13 cellular contexts compared by ENCODE assay signal in genomic region chr3:157311633-157312365, GRCh38.
DNase-seq lines count a peak whose midpoint lies in the region; ATAC-seq, FAIRE-seq and TF ChIP-seq lines count a peak whose summit lies in the region.
"Had no signal": no experiment of that assay in that cellular context is flagged by ENCODE, and none has a peak within 500 bp of the region (broad histone marks: within the 10 kb centered on the region; RNA-seq: fewer than 3 reads in every experiment).

No MANE protein-coding gene starts in this region.

- no peak overlapping the region for H3K9ac ChIP-seq in endothelial cell of umbilical vein (replicated peaks; ENCODE audit: extremely low read depth, insufficient read depth, low read length)

- H3K79me2 ChIP-seq in PC-9 (ENCODE audit: low read depth), result no peaks in the 10 kb centered on the region
- no peaks in the 10 kb centered on the region for H3K79me2 ChIP-seq in endothelial cell of umbilical vein (ENCODE audit: control insufficient read depth, insufficient read depth, low read length)

- H3K27me3 Mint-ChIP-seq in CD4-positive, alpha-beta memory T cell, result no peaks in the 10 kb centered on the region
- peaks cover 0 to 5% of the 10 kb centered on the region in 2 donors for H3K27me3 Mint-ChIP-seq in effector memory CD8-positive, alpha-beta T cell
- H3K27me3 Mint-ChIP-seq in activated CD4-positive, alpha-beta memory T cell treated with anti-CD3 and anti-CD28 coated beads for 36 hours, result no peaks in the 10 kb centered on the region

- BruUV-seq in PC-9 (replicated peaks; lab: Mats Ljungman, UMichigan) (no TSS peak), endothelial cell of umbilical vein (replicated peaks; lab: Mats Ljungman, UMichigan) (no TSS peak)

- no peak overlapping the region for H3K27ac Mint-ChIP-seq in CD4-positive, alpha-beta memory T cell
- no peak overlapping the region for H3K27ac Mint-ChIP-seq in effector memory CD8-positive, alpha-beta T cell
- H3K27ac Mint-ChIP-seq in activated CD4-positive, alpha-beta memory T cell treated with anti-CD3 and anti-CD28 coated beads for 36 hours, result no peak overlapping the region
- H3K27ac Mint-ChIP-seq: activated naive CD4-positive, alpha-beta T cell treated with anti-CD3 and anti-CD28 coated beads, Interleukin-2, amount 50 U/mL, for 72 hours had no signal

- H4K20me1 ChIP-seq in PC-9 (ENCODE audit: insufficient read depth) (no peaks in the 10 kb centered on the region), endothelial cell of umbilical vein (replicated peaks; ENCODE audit: control insufficient read depth, extremely low read depth, insufficient read depth, low read length) (no peaks in the 10 kb centered on the region)

- peak overlapping the region; percentile 31 for H3K27ac ChIP-seq in PC-9
- H3K27ac ChIP-seq in endothelial cell of umbilical vein (ENCODE audit: insufficient read depth, low read depth, low read length), result no peak overlapping the region
- H3K27ac ChIP-seq in CD4-positive, alpha-beta memory T cell (ENCODE audit: low read depth, low read length), result no peak overlapping the region

- H3K4me1 ChIP-seq in PC-9 (replicated peaks; ENCODE audit: insufficient read depth) (peaks cover 10% of the 10 kb centered on the region), endothelial cell of umbilical vein (ENCODE audit: control insufficient read depth, extremely low read depth, insufficient read depth, low read length) (no peaks in the 10 kb centered on the region)
- no peaks in the 10 kb centered on the region for H3K4me1 ChIP-seq in CD4-positive, alpha-beta memory T cell (ENCODE audit: insufficient read depth, low read length)
- H3K4me1 ChIP-seq: Caco-2 had no signal

- no peaks in the 10 kb centered on the region for H3F3A ChIP-seq in PC-9 (ENCODE audit: insufficient read depth, low read depth)

- H3K27me3 ChIP-seq in PC-9 (ENCODE audit: insufficient read depth, low read depth) (no peaks in the 10 kb centered on the region), endothelial cell of umbilical vein (ENCODE audit: control insufficient read depth in 2 of 2, insufficient read depth in 2 of 2, low read length in 2 of 2) (no peaks in the 10 kb centered on the region)
- no peaks in the 10 kb centered on the region for H3K27me3 ChIP-seq in CD4-positive, alpha-beta memory T cell (ENCODE audit: insufficient read depth, low read length)

- H3K4me3 Mint-ChIP-seq in CD4-positive, alpha-beta memory T cell, result no peak overlapping the region
- H3K4me3 Mint-ChIP-seq in effector memory CD8-positive, alpha-beta T cell, result no peak overlapping the region
- H3K4me3 Mint-ChIP-seq in activated CD4-positive, alpha-beta memory T cell treated with anti-CD3 and anti-CD28 coated beads for 36 hours, result no peak overlapping the region

- DNase-seq in ELR (ENCODE audit: low read depth) (peak; percentile 73), PC-9 (peak in 1 of 2 experiments; percentile 43), endothelial cell of umbilical vein (ENCODE audit: low read depth, low spot score) (peak; percentile 54), pulmonary artery endothelial cell (ENCODE audit: low read depth, low spot score) (peak; percentile 66), NCI-H82 treated with DMSO at 0.1 percent for 48 hours (lab: John Stamatoyannopoulos, UW; ENCODE audit: unreplicated experiment) (no peak)
- DNase-seq in CD4-positive, alpha-beta memory T cell, result no peak
- no peak for DNase-seq in effector memory CD8-positive, alpha-beta T cell
- no peak for DNase-seq in activated CD4-positive, alpha-beta memory T cell treated with anti-CD3 and anti-CD28 coated beads for 36 hours
- DNase-seq: Caco-2; effector CD8-positive, alpha-beta T cell; NCI-H1417; NCI-H774 had no signal

- CTCF ChIA-PET in PC-9 (lab: Charles Lee) (no interaction called here), endothelial cell of umbilical vein (lab: Charles Lee) (interaction anchor here (0.8 to 1.5 kb wide), 3 partner anchors 9 to 108 kb away, joined by 3 to 6 read pairs (median 4); no protein-coding TSS in a partner anchor)
- CTCF ChIA-PET in CD4-positive, alpha-beta memory T cell (lab: Charles Lee; ENCODE audit: partially characterized antibody), result no interaction called here
- CTCF ChIA-PET in activated CD4-positive, alpha-beta memory T cell treated with anti-CD3 and anti-CD28 coated beads for 36 hours (lab: Charles Lee), result no interaction called here

- TF ChIP-seq POLR2A in endothelial cell of umbilical vein (IDR thresholded peaks at IDR 0.05; ENCODE audit: low read depth, low read length), result no peak

- no peaks in the 10 kb centered on the region for H3K36me3 ChIP-seq in PC-9 (ENCODE audit: low read depth)
- peaks cover 0 to 4% of the 10 kb centered on the region in 2 experiments for H3K36me3 ChIP-seq in endothelial cell of umbilical vein (ENCODE audit: control insufficient read depth in 2 of 2, extremely low read depth in 1 of 2, insufficient read depth in 2 of 2, low read length in 2 of 2)
- H3K36me3 ChIP-seq in CD4-positive, alpha-beta memory T cell (ENCODE audit: insufficient read depth, low read length), result no peaks in the 10 kb centered on the region

- no peaks in the 10 kb centered on the region for H3K36me3 Mint-ChIP-seq in CD4-positive, alpha-beta memory T cell
- H3K36me3 Mint-ChIP-seq in effector memory CD8-positive, alpha-beta T cell (ENCODE audit: insufficient read depth), result no peaks in the 10 kb centered on the region
- no peaks in the 10 kb centered on the region for H3K36me3 Mint-ChIP-seq in activated CD4-positive, alpha-beta memory T cell treated with anti-CD3 and anti-CD28 coated beads for 36 hours
- H3K36me3 Mint-ChIP-seq: activated naive CD4-positive, alpha-beta T cell treated with anti-CD3 and anti-CD28 coated beads, Interleukin-2, amount 50 U/mL, for 72 hours had no signal

- no peaks in the 10 kb centered on the region for H3K9me1 ChIP-seq in endothelial cell of umbilical vein (replicated peaks; ENCODE audit: control insufficient read depth, extremely low read depth, insufficient read depth, low read length)

- POLR2A ChIA-PET in PC-9 (lab: Charles Lee; ENCODE audit: unreplicated experiment), result no interaction called here
- POLR2A ChIA-PET in endothelial cell of umbilical vein (lab: Charles Lee), result no interaction called here
- POLR2A ChIA-PET in CD4-positive, alpha-beta memory T cell (lab: Charles Lee; ENCODE audit: partially characterized antibody), result no interaction called here
- POLR2A ChIA-PET in activated CD4-positive, alpha-beta memory T cell treated with anti-CD3 and anti-CD28 coated beads for 36 hours (lab: Charles Lee), result no interaction called here

- no peaks in the 10 kb centered on the region for H3K9me3 Mint-ChIP-seq in CD4-positive, alpha-beta memory T cell
- no peaks in the 10 kb centered on the region for H3K9me3 Mint-ChIP-seq in effector memory CD8-positive, alpha-beta T cell
- no peaks in the 10 kb centered on the region for H3K9me3 Mint-ChIP-seq in activated CD4-positive, alpha-beta memory T cell treated with anti-CD3 and anti-CD28 coated beads for 36 hours
- H3K9me3 Mint-ChIP-seq: activated naive CD4-positive, alpha-beta T cell treated with anti-CD3 and anti-CD28 coated beads, Interleukin-2, amount 50 U/mL, for 72 hours had no signal

- intact Hi-C loops in PC-9 (cut with micrococcal nuclease; ENCODE audit: unreplicated experiment) (loop anchor here (2.0 kb wide), 1 partner anchor 31 kb away; no protein-coding TSS in a partner anchor), endothelial cell of umbilical vein (cut with micrococcal nuclease) (no loop called here)
- intact Hi-C loops in CD4-positive, alpha-beta memory T cell (cut with micrococcal nuclease), result no loop called here
- intact Hi-C loops in activated CD4-positive, alpha-beta memory T cell treated with anti-CD3 and anti-CD28 coated beads for 36 hours (cut with micrococcal nuclease), result no loop called here

- H3K4me2 ChIP-seq in PC-9, result no peak overlapping the region
- no peak overlapping the region for H3K4me2 ChIP-seq in endothelial cell of umbilical vein (ENCODE audit: insufficient read depth, low read length)

- no peak for ATAC-seq in effector memory CD8-positive, alpha-beta T cell (replicated peaks)
- ATAC-seq: activated naive CD4-positive, alpha-beta T cell treated with anti-CD3 and anti-CD28 coated beads, Interleukin-2, amount 50 U/mL, for 72 hours had no signal

- H3K9me3 ChIP-seq in PC-9 (ENCODE audit: insufficient read depth, low read depth), result no peaks in the 10 kb centered on the region
- H3K9me3 ChIP-seq in endothelial cell of umbilical vein (replicated peaks; ENCODE audit: control insufficient read depth, insufficient read depth, low read length), result no peaks in the 10 kb centered on the region
- H3K9me3 ChIP-seq in CD4-positive, alpha-beta memory T cell (ENCODE audit: control insufficient read depth in 1 of 2, low read length in 2 of 2), result no peaks in the 10 kb centered on the region
- H3K9me3 ChIP-seq: Caco-2 had no signal

- H2AFZ ChIP-seq in PC-9 (peak overlapping the region; percentile 46; the same call in 1 of the 2 replicates), endothelial cell of umbilical vein (ENCODE audit: low read depth, low read length) (no peak overlapping the region)

- FAIRE-seq in endothelial cell of umbilical vein (lab: Jason Lieb, UNC), result no peak

- H3K4me3 ChIP-seq in PC-9 (no peak overlapping the region), endothelial cell of umbilical vein (replicated peaks in 1 of 3; ENCODE audit: insufficient read depth in 1 of 3, low read depth in 1 of 3, low read length in 3 of 3) (no peak overlapping the region)
- no peak overlapping the region for H3K4me3 ChIP-seq in CD4-positive, alpha-beta memory T cell (ENCODE audit: low read length in 2 of 2)

- no peaks in the 10 kb centered on the region; the same call in 1 of the 2 replicates for H3K9me2 ChIP-seq in PC-9 (ENCODE audit: insufficient read depth)

- H3K4me1 Mint-ChIP-seq in CD4-positive, alpha-beta memory T cell, result no peaks in the 10 kb centered on the region
- H3K4me1 Mint-ChIP-seq in effector memory CD8-positive, alpha-beta T cell (ENCODE audit: low read depth in 2 of 2), result no peaks in the 10 kb centered on the region
- no peaks in the 10 kb centered on the region for H3K4me1 Mint-ChIP-seq in activated CD4-positive, alpha-beta memory T cell treated with anti-CD3 and anti-CD28 coated beads for 36 hours (ENCODE audit: low read depth)

- dilution Hi-C loops in endothelial cell of umbilical vein (cut with MboI; ENCODE audit: extremely low pct_ligation_motif_present, low sequenced_read_pairs), result no loop called here

- no peak for TF ChIP-seq CTCF in PC-9 (conservative IDR thresholded peaks at IDR 0.05)
- TF ChIP-seq CTCF in endothelial cell of umbilical vein (IDR thresholded peaks at IDR 0.05; ENCODE audit: extremely low read depth in 1 of 2, insufficient read depth in 1 of 2, low read depth in 1 of 2, low read length in 2 of 2), result no peak

TF ChIP-seq in endothelial cell of umbilical vein, 7 proteins besides CTCF, POLR2A, EP300 and RAD21 (continues in another document):
- no peak for TF ChIP-seq GATA2 (IDR thresholded peaks at IDR 0.05; ENCODE audit: insufficient read depth, insufficient read length, low read depth, low read length)
- TF ChIP-seq FOS (IDR thresholded peaks at IDR 0.05; ENCODE audit: borderline replicate concordance, insufficient read depth, low read length), result no peak
- TF ChIP-seq MYC (IDR thresholded peaks at IDR 0.05; ENCODE audit: low read depth, low read length), result no peak
- TF ChIP-seq MAX (IDR thresholded peaks at IDR 0.05; ENCODE audit: insufficient read depth, insufficient read length), result no peak

Comparison
In these comparisons a context has a peak if more than half of its experiments do, and no peak if none do; other contexts are left out.
1. DNase-seq: peak in ELR (single experiment), endothelial cell of umbilical vein (single experiment) and pulmonary artery endothelial cell (single experiment); none in CD4-positive, alpha-beta memory T cell (0 of 5), effector memory CD8-positive, alpha-beta T cell (0 of 3), NCI-H82 treated with DMSO at 0.1 percent for 48 hours (single experiment) and activated CD4-positive, alpha-beta memory T cell treated with anti-CD3 and anti-CD28 coated beads for 36 hours (single experiment).